In genomic region chr4:99179178-99179577, GRCh38 we compare ENCODE assay signal across 29 cellular contexts. TPM values are rescaled to one million over a fixed set of nuclear protein-coding genes. Genes with fewer than 3 reads are reported as not detected.
"Had no signal": no experiment of that assay in that cellular context is flagged by ENCODE, and none has a peak within 500 bp of the region (broad histone marks: within the 10 kb centered on the region; RNA-seq: fewer than 3 reads in every experiment).

No MANE protein-coding gene starts in this region.

- H3K9me3 ChIP-seq: lower lobe of right lung, mucosa of descending colon had no signal

- H3K27ac ChIP-seq: hepatocyte, left lung, left ventricle myocardium inferior, lower lobe of right lung had no signal

- H3K27me3 ChIP-seq: hepatocyte, left lung had no signal

- FAIRE-seq: islet of Langerhans, keratinocyte, kidney had no signal

- H3K4me3 ChIP-seq: hepatocyte, left lung, left ventricle myocardium inferior, lower lobe of right lung, lung, mucosa of descending colon had no signal

- H3K27me3 Mint-ChIP-seq: naive thymus-derived CD4-positive, alpha-beta T cell had no signal

- H3K27ac Mint-ChIP-seq: immature natural killer cell; memory B cell; mesothelial cell of epicardium; naive thymus-derived CD4-positive, alpha-beta T cell had no signal

- H3K4me3 Mint-ChIP-seq: immature natural killer cell; memory B cell; mesothelial cell of epicardium; naive B cell; naive thymus-derived CD4-positive, alpha-beta T cell had no signal

- ATAC-seq: left cardiac atrium; left lung; left ventricle myocardium superior; lower lobe of right lung; naive thymus-derived CD4-positive, alpha-beta T cell had no signal

- H3K4me1 Mint-ChIP-seq: immature natural killer cell; memory B cell; mesothelial cell of epicardium; naive B cell; naive thymus-derived CD4-positive, alpha-beta T cell had no signal

- H3K4me1 ChIP-seq: left lung, left ventricle myocardium inferior, lower lobe of right lung had no signal

- H3K36me3 ChIP-seq: left lung, lower lobe of right lung had no signal

- DNase-seq: hippocampal formation; hypothalamus; immature natural killer cell; islet precursor cell; kidney glomerular epithelial cell; left cardiac atrium; left lung; left ventricle myocardium inferior; left ventricle myocardium superior; lower lobe of right lung; mammary epithelial cell; mesenchymal stem cell; mesendoderm; midbrain; naive B cell; naive thymus-derived CD4-positive, alpha-beta T cell had no signal

RNA-seq across cellular contexts. Expression of gene ADH4, which starts 35.1 kb away (rescaled TPM):
- total RNA-seq: kidney epithelial cell; left lung; left ventricle myocardium inferior; left ventricle myocardium superior; lung microvascular endothelial cell; mammary epithelial cell; mesothelial cell of epicardium; mononuclear cell; myocyte; naive thymus-derived CD4-positive, alpha-beta T cell had no signal
- polyA plus RNA-seq: immature natural killer cell; keratinocyte; mammary epithelial cell; naive thymus-derived CD4-positive, alpha-beta T cell had no signal

RNA-seq across cellular contexts. Expression of gene ADH6, which starts 39.9 kb away (rescaled TPM):
- total RNA-seq: kidney epithelial cell; left cardiac atrium; left lung; left ventricle myocardium inferior; left ventricle myocardium superior; lung microvascular endothelial cell; mammary epithelial cell; mesenteric fat pad; mesothelial cell of epicardium; mononuclear cell; myocyte; naive thymus-derived CD4-positive, alpha-beta T cell had no signal
- polyA plus RNA-seq: immature natural killer cell; keratinocyte; mammary epithelial cell; naive thymus-derived CD4-positive, alpha-beta T cell had no signal
